12 cellular contexts compared by ENCODE assay signal in the genomic region with DNA sequence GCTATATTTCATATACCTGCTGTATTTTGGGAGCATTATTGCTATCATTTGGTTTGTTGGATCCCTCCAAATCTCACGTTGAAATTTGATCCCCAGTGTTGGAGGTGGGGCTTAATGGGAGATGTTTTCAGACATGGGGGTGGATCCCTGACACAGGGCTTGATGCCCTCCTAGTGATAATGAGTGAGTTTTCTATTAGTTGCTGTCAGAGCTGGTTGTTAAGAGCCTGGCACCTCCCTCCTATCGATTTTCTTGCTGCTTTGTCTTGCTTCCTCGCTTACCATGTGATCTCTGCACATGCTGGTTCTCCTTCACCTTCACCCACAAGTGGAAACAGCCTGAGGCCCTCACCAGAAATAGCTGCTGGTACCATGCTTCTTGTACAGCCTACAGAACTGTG.
A peak's percentile ranks its signal among the peaks of the same experiment; 100 is the strongest.
DNase-seq lines count a peak whose midpoint lies in the region; ATAC-seq and TF ChIP-seq lines count a peak whose summit lies in the region.
"Had no signal": no experiment of that assay in that cellular context is flagged by ENCODE, and none has a peak within 500 bp of the region (broad histone marks: within the 10 kb centered on the region; RNA-seq: fewer than 3 reads in every experiment).

No MANE protein-coding gene starts in this region.

- peak overlapping the region; percentile 88 for H3K27ac Mint-ChIP-seq in activated CD4-positive, alpha-beta T cell treated with anti-CD3 and anti-CD28 coated beads for 36 hours
- H3K27ac Mint-ChIP-seq in activated CD4-positive, alpha-beta T cell treated with anti-CD3 and anti-CD28 coated beads, Interleukin-2, amount 10 ng/mL, durations not matched to agents 7 days and 5 days, result no peak overlapping the region
- H3K27ac Mint-ChIP-seq in T-helper 17 cell (peak overlapping the region; percentile 99), immature natural killer cell (peak overlapping the region in 5 of 6 donors; percentile 55 to 81 (median 66))

- no peak for TF ChIP-seq CTCF in testis (IDR thresholded peaks at IDR 0.05)
- TF ChIP-seq CTCF in ovary (IDR thresholded peaks at IDR 0.05), result no peak

- H3K36me3 ChIP-seq in testis (ENCODE audit: low read depth, missing control alignments), result no peaks in the 10 kb centered on the region
- H3K36me3 ChIP-seq in H7 (replicated peaks; ENCODE audit: control insufficient read depth, insufficient read depth, low read length), result no peaks in the 10 kb centered on the region
- no peaks in the 10 kb centered on the region for H3K36me3 ChIP-seq in ovary

- H3K4me3 ChIP-seq in testis, result no peak overlapping the region
- no peak overlapping the region for H3K4me3 ChIP-seq in H7 (ENCODE audit: insufficient read depth, low read depth, low read length)
- H3K4me3 ChIP-seq in ovary, result no peak overlapping the region

- no peak for TF ChIP-seq EP300 in ovary (IDR thresholded peaks at IDR 0.05)

- no peak overlapping the region for H3K4me3 Mint-ChIP-seq in activated CD4-positive, alpha-beta T cell treated with anti-CD3 and anti-CD28 coated beads for 36 hours
- no peak overlapping the region for H3K4me3 Mint-ChIP-seq in activated CD4-positive, alpha-beta T cell treated with anti-CD3 and anti-CD28 coated beads, Interleukin-2, amount 10 ng/mL, durations not matched to agents 7 days and 5 days
- no peak overlapping the region for H3K4me3 Mint-ChIP-seq in T-helper 17 cell
- H3K4me3 Mint-ChIP-seq in immature natural killer cell, result peak overlapping the region in 2 of 5 donors; percentile 10 to 17

- H3K4me1 Mint-ChIP-seq in activated CD4-positive, alpha-beta T cell treated with anti-CD3 and anti-CD28 coated beads for 36 hours, result peaks cover 41% of the 10 kb centered on the region
- peaks cover 30% of the 10 kb centered on the region for H3K4me1 Mint-ChIP-seq in activated CD4-positive, alpha-beta T cell treated with anti-CD3 and anti-CD28 coated beads, Interleukin-2, amount 10 ng/mL, durations not matched to agents 7 days and 5 days
- H3K4me1 Mint-ChIP-seq in T-helper 17 cell (peaks cover 23% of the 10 kb centered on the region), immature natural killer cell (peaks cover 36 to 38% of the 10 kb centered on the region in 2 donors)

- no peak for ATAC-seq in activated CD4-positive, alpha-beta T cell treated with anti-CD3 and anti-CD28 coated beads for 36 hours
- ATAC-seq in T-helper 17 cell, result no peak

- H3K4me1 ChIP-seq in testis (peaks cover 19% of the 10 kb centered on the region), ovary (ENCODE audit: insufficient read depth) (peaks cover 3% of the 10 kb centered on the region)

- CTCF ChIA-PET in activated CD4-positive, alpha-beta T cell treated with anti-CD3 and anti-CD28 coated beads for 36 hours (lab: Charles Lee), result interaction anchor here (0.6 to 1.3 kb wide), 3 partner anchors 41 to 243 kb away, joined by 3 to 4 read pairs (median 3); no protein-coding TSS in a partner anchor
- CTCF ChIA-PET in activated CD4-positive, alpha-beta T cell treated with anti-CD3 and anti-CD28 coated beads, Interleukin-2, amount 10 ng/mL, durations not matched to agents 7 days and 5 days (lab: Charles Lee), result no interaction called here

- H3K27ac ChIP-seq in testis (peak overlapping the region; percentile 93 to 98), ovary (no peak overlapping the region)

- POLR2A ChIA-PET in activated CD4-positive, alpha-beta T cell treated with anti-CD3 and anti-CD28 coated beads for 36 hours (lab: Charles Lee), result no interaction called here
- POLR2A ChIA-PET in activated CD4-positive, alpha-beta T cell treated with anti-CD3 and anti-CD28 coated beads, Interleukin-2, amount 10 ng/mL, durations not matched to agents 7 days and 5 days (lab: Charles Lee), result no interaction called here

- H3K9me3 Mint-ChIP-seq in activated CD4-positive, alpha-beta T cell treated with anti-CD3 and anti-CD28 coated beads for 36 hours (ENCODE audit: low read depth), result peaks cover 4% of the 10 kb centered on the region
- H3K9me3 Mint-ChIP-seq in activated CD4-positive, alpha-beta T cell treated with anti-CD3 and anti-CD28 coated beads, Interleukin-2, amount 10 ng/mL, durations not matched to agents 7 days and 5 days, result peaks cover 6% of the 10 kb centered on the region
- peaks cover 0 to 1% (median 0%) of the 10 kb centered on the region in 6 donors for H3K9me3 Mint-ChIP-seq in immature natural killer cell

- no peak for TF ChIP-seq POLR2A in testis (IDR thresholded peaks at IDR 0.05)
- no peak for TF ChIP-seq POLR2A in ovary (IDR thresholded peaks at IDR 0.05)

- 54 to 70% methylated on average over 3 of the region's 3 CpGs for WGBS in testis, 2 donors
- WGBS in ovary, 3 donors, result 84 to 94% (median 90%) methylated on average over 3 of the region's 3 CpGs

- H3K27me3 ChIP-seq in testis (no peaks in the 10 kb centered on the region), H7 (ENCODE audit: control insufficient read depth, insufficient read depth, low read length) (no peaks in the 10 kb centered on the region), ovary (no peaks in the 10 kb centered on the region)

- H3K36me3 Mint-ChIP-seq in activated CD4-positive, alpha-beta T cell treated with anti-CD3 and anti-CD28 coated beads for 36 hours (ENCODE audit: low read depth), result peaks cover 6% of the 10 kb centered on the region
- H3K36me3 Mint-ChIP-seq in activated CD4-positive, alpha-beta T cell treated with anti-CD3 and anti-CD28 coated beads, Interleukin-2, amount 10 ng/mL, durations not matched to agents 7 days and 5 days (ENCODE audit: low read depth), result peaks cover 5% of the 10 kb centered on the region
- H3K36me3 Mint-ChIP-seq in T-helper 17 cell (ENCODE audit: low read depth) (no peaks in the 10 kb centered on the region), immature natural killer cell (peaks cover 0 to 4% (median 0%) of the 10 kb centered on the region in 3 donors)

- H3K27me3 Mint-ChIP-seq in activated CD4-positive, alpha-beta T cell treated with anti-CD3 and anti-CD28 coated beads for 36 hours, result no peaks in the 10 kb centered on the region
- H3K27me3 Mint-ChIP-seq in activated CD4-positive, alpha-beta T cell treated with anti-CD3 and anti-CD28 coated beads, Interleukin-2, amount 10 ng/mL, durations not matched to agents 7 days and 5 days, result no peaks in the 10 kb centered on the region
- H3K27me3 Mint-ChIP-seq in T-helper 17 cell (no peaks in the 10 kb centered on the region), immature natural killer cell (ENCODE audit: low read depth in 3 of 3) (peaks cover 9 to 20% (median 15%) of the 10 kb centered on the region in 3 donors)

- intact Hi-C loops in activated CD4-positive, alpha-beta T cell treated with anti-CD3 and anti-CD28 coated beads for 36 hours (cut with DNase I, micrococcal nuclease), result loop anchor here in 1 of 2 experiments (10.0 kb wide), 1 partner anchor 511 kb away; no protein-coding TSS in a partner anchor
- intact Hi-C loops in testis (cut with DNase I; ENCODE audit: low total_unique reads) (loop anchor here (10.0 kb wide), 1 partner anchor 99 kb away; no protein-coding TSS in a partner anchor), ovary (cut with DNase I) (loop anchor here in 1 of 4 donors (10.0 kb wide), 1 partner anchor 179 kb away; no protein-coding TSS in a partner anchor)

- H3K9me3 ChIP-seq in T-helper 17 cell (ENCODE audit: control insufficient read depth, low read length, poor library complexity, severe bottlenecking), result no peaks in the 10 kb centered on the region
- no peaks in the 10 kb centered on the region for H3K9me3 ChIP-seq in testis
- no peaks in the 10 kb centered on the region for H3K9me3 ChIP-seq in ovary

- DNase-seq in activated CD4-positive, alpha-beta T cell treated with anti-CD3 and anti-CD28 coated beads for 36 hours, result no peak
- DNase-seq in activated CD4-positive, alpha-beta T cell treated with anti-CD3 and anti-CD28 coated beads, Interleukin-2, amount 10 ng/mL, durations not matched to agents 7 days and 5 days, result no peak
- DNase-seq in T-helper 17 cell (no peak), immature natural killer cell (no peak), testis (no peak), H7 (no peak), ovary (no peak), amniotic stem cell (lab: John Stamatoyannopoulos, UW) (no peak)
- DNase-seq: activated CD8-positive, alpha-beta memory T cell treated with anti-CD3 and anti-CD28 coated beads, Interleukin-2, amount 50 U/mL, for 4 hours; mesenchymal stem cell; stimulated activated CD4-positive, alpha-beta T cell treated with anti-CD3 and anti-CD28 coated beads, Interleukin-4, amount 100 ng/mL, for 24 hours; T1000 had no signal

Comparison
In these comparisons a context has a peak if more than half of its experiments do, and no peak if none do; other contexts are left out.
1. H3K27ac ChIP-seq: peak in testis (2 of 2); none in ovary (0 of 2).